8 cellular contexts compared by ENCODE assay signal in the genomic region with DNA sequence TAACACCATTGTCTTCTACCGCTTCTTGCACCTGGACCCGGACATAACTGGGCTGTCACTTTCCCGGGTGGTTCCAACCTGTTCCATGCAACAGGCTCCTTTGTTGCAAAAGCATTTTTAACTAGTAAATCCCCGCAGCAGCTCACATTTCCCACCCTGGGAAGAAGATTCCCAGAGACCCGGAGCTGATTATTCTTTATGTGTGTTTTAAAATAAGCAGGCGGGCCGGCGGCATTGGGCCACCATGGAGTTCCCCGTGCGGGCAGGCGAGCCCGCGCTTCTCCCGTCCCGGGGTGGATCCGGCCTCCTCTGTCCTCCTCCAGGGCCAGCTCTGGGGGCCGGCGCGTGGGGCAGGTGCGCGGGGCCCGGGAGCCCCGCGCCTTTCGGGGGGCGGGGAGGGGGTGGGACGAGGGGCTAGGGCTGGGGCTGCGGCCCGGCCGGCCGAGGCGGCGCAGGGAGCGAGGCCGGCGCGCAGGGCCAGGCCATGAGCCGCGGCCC. TPM values are rescaled to one million over a fixed set of nuclear protein-coding genes. Genes with fewer than 3 reads are reported as not detected.
DNase-seq lines count a peak whose midpoint lies in the region; ATAC-seq and TF ChIP-seq lines count a peak whose summit lies in the region.

No MANE protein-coding gene starts in this region.

- CTCF ChIA-PET in activated CD8-positive, alpha-beta T cell treated with anti-CD3 and anti-CD28 coated beads for 36 hours (lab: Charles Lee) = no interaction called here

- H3K4me1 Mint-ChIP-seq in activated CD8-positive, alpha-beta T cell treated with anti-CD3 and anti-CD28 coated beads for 36 hours (ENCODE audit: low read depth) = peaks cover 24% of the 10 kb centered on the region

- no peak for ATAC-seq in Right ventricle myocardium superior (ENCODE audit: poor library complexity)
- no peak for ATAC-seq in activated CD8-positive, alpha-beta T cell treated with anti-CD3 and anti-CD28 coated beads for 36 hours
- no peak for ATAC-seq in GM18505 (IDR thresholded peaks at IDR 0.05; ENCODE audit: unreplicated experiment)
- ATAC-seq in GM21576 (IDR thresholded peaks at IDR 0.05; ENCODE audit: unreplicated experiment) = no peak
- no peak for ATAC-seq in esophagus mucosa

- TF ChIP-seq CTCF in left ventricle myocardium inferior (IDR thresholded peaks at IDR 0.05; ENCODE audit: borderline replicate concordance) = no peak
- no peak for TF ChIP-seq CTCF in activated CD8-positive, alpha-beta T cell treated with anti-CD3 and anti-CD28 coated beads for 36 hours (IDR thresholded peaks at IDR 0.05)

- intact Hi-C loops in left ventricle myocardium inferior (cut with micrococcal nuclease) = no loop called here
- intact Hi-C loops in Right ventricle myocardium superior (cut with DNase I) = loop anchor here (10.0 kb wide), 1 partner anchor 119 kb away; a partner anchor contains a TSS
- intact Hi-C loops in activated CD8-positive, alpha-beta T cell treated with anti-CD3 and anti-CD28 coated beads for 36 hours (cut with micrococcal nuclease) = no loop called here

- H3K9me3 ChIP-seq in left ventricle myocardium inferior (replicated peaks) (no peaks in the 10 kb centered on the region), skeletal muscle tissue (ENCODE audit: control insufficient read depth in 3 of 3, low read length in 3 of 3) (no peaks in the 10 kb centered on the region)

- H3K27me3 Mint-ChIP-seq in activated CD8-positive, alpha-beta T cell treated with anti-CD3 and anti-CD28 coated beads for 36 hours = peaks cover 10% of the 10 kb centered on the region

- peak overlapping the region; percentile 87 for H3K4me3 Mint-ChIP-seq in activated CD8-positive, alpha-beta T cell treated with anti-CD3 and anti-CD28 coated beads for 36 hours

- H3K27me3 ChIP-seq in left ventricle myocardium inferior (ENCODE audit: low read depth) (no peaks in the 10 kb centered on the region), skeletal muscle tissue (ENCODE audit: control insufficient read depth in 3 of 3, insufficient read depth in 3 of 3, low read length in 3 of 3) (no peaks in the 10 kb centered on the region)

- peaks cover 33% of the 10 kb centered on the region for H3K36me3 Mint-ChIP-seq in activated CD8-positive, alpha-beta T cell treated with anti-CD3 and anti-CD28 coated beads for 36 hours (ENCODE audit: low read depth)

- H3K27ac Mint-ChIP-seq in activated CD8-positive, alpha-beta T cell treated with anti-CD3 and anti-CD28 coated beads for 36 hours = peak overlapping the region; percentile 53

- H3K27ac ChIP-seq in left ventricle myocardium inferior (replicated peaks) (peak overlapping the region; percentile 88), skeletal muscle tissue (ENCODE audit: low read depth, low read length) (peak overlapping the region; percentile 75)

- POLR2A ChIA-PET in activated CD8-positive, alpha-beta T cell treated with anti-CD3 and anti-CD28 coated beads for 36 hours (lab: Charles Lee) = interaction anchor here (0.7 kb wide), 1 partner anchor 9 kb away, joined by 3 read pairs; no protein-coding TSS in a partner anchor

- H3K36me3 ChIP-seq in left ventricle myocardium inferior = peaks cover 26% of the 10 kb centered on the region
- H3K36me3 ChIP-seq in skeletal muscle tissue (ENCODE audit: control insufficient read depth in 3 of 3, insufficient read depth in 3 of 3, low read length in 3 of 3) = peaks cover 0 to 17% (median 12%) of the 10 kb centered on the region in 3 donors

- no peak for TF ChIP-seq POLR2A in GM18505 (IDR thresholded peaks at IDR 0.05; ENCODE audit: borderline replicate concordance, extremely low read depth, insufficient read depth, insufficient read length)

- DNase-seq in left ventricle myocardium inferior (no peak), Right ventricle myocardium superior (no peak), glomerular visceral epithelial cell (ENCODE audit: extremely low spot score) (peak; percentile 11)
- peak; percentile 35 for DNase-seq in activated CD8-positive, alpha-beta T cell treated with anti-CD3 and anti-CD28 coated beads for 36 hours

- H3K9me3 Mint-ChIP-seq in activated CD8-positive, alpha-beta T cell treated with anti-CD3 and anti-CD28 coated beads for 36 hours = no peaks in the 10 kb centered on the region

- peak overlapping the region; percentile 87 to 90 (median 89) for H3K9ac ChIP-seq in skeletal muscle tissue (ENCODE audit: low read depth in 1 of 3, low read length in 3 of 3)

- H3K4me1 ChIP-seq in left ventricle myocardium inferior (peaks cover 67% of the 10 kb centered on the region), skeletal muscle tissue (ENCODE audit: control insufficient read depth in 3 of 3, insufficient read depth in 3 of 3, low read length in 3 of 3) (peaks cover 47 to 54% (median 48%) of the 10 kb centered on the region in 3 donors)

- H3K4me3 ChIP-seq in left ventricle myocardium inferior (peak overlapping the region; percentile 96), skeletal muscle tissue (ENCODE audit: low read length in 3 of 3) (peak overlapping the region; percentile 69 to 85 (median 85))

RNA-seq across cellular contexts. Expression of a gene that starts 1.6 kb away (rescaled TPM):
- total RNA-seq in left ventricle myocardium inferior (12.3 TPM), Right ventricle myocardium superior (10.0 TPM), skeletal muscle tissue (5.2 TPM), esophagus mucosa (9.6 TPM)
- 10 to 100 TPM; 15.1 to 15.7 TPM for total RNA-seq in activated CD8-positive, alpha-beta T cell treated with anti-CD3 and anti-CD28 coated beads for 36 hours

RNA-seq across cellular contexts. Expression of a gene that starts 1.9 kb away (rescaled TPM):
- total RNA-seq in left ventricle myocardium inferior (7.5 TPM), Right ventricle myocardium superior (8.4 TPM), skeletal muscle tissue (17.2 TPM), esophagus mucosa (8.3 TPM)
- total RNA-seq in activated CD8-positive, alpha-beta T cell treated with anti-CD3 and anti-CD28 coated beads for 36 hours = 10 to 100 TPM; 12.0 to 12.1 TPM

Comparison
In these comparisons a context has a peak if more than half of its experiments do, and no peak if none do; other contexts are left out.
1. DNase-seq: peak in activated CD8-positive, alpha-beta T cell treated with anti-CD3 and anti-CD28 coated beads for 36 hours (single experiment) and glomerular visceral epithelial cell (single experiment); none in left ventricle myocardium inferior (single experiment) and Right ventricle myocardium superior (single experiment).